In the genomic region with DNA sequence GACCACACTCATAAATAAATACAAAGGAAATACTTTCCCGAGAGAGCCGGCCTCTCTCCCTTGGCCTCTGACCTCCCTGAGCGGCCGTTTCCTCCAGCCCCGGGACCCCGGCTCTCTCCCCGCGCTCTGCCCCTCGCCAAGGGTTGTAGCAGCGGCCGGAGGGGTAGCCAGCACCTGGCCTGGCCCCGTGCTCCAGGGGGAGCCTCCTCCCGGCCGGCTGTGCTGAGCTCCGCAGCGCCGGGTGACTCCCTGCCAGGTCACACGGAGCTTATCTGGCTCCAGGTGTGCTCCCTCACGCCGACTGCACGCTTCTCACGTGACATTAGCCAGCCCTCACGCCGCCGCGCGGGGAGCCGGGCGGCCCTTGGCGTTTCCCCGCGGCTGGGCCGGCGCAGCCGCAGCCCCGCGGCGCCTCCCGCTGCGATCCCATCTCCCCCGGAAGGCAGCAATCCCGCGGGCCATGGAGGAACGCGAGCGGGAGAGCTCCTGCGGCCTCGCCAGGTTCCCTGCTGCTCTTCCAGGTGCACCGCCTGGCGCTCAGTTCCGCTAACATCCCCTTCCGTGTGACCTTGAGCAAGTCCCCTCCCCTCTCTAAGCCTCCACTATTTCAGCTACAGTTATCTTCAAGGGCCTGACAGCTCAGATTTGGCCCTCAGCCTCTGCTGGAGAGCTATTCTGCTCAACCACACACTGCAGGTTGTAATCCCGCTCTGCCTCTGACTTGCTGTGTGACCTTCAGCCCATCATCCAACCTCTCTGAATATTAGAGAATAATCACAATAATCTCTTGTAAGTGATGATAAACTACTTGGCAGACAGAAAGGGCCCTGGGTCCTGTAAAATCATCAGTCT, we compare ENCODE assay signal across 8 cellular contexts. TPM values are rescaled to one million over a fixed set of nuclear protein-coding genes. Genes with fewer than 3 reads are reported as not detected.
DNase-seq lines count a peak whose midpoint lies in the region; ATAC-seq and TF ChIP-seq lines count a peak whose summit lies in the region.

No MANE protein-coding gene starts in this region.

- H3K27ac ChIP-seq in RWPE2 (ENCODE audit: poor library complexity, severe bottlenecking) (peak overlapping the region; percentile 90), trophoblast cell (ENCODE audit: low read depth, low read length) (peak overlapping the region; percentile 38)

- no peak overlapping the region for H3K23ac ChIP-seq in trophoblast cell (ENCODE audit: low read length)

- no peak overlapping the region for H2BK12ac ChIP-seq in trophoblast cell (ENCODE audit: low read length)

- H3K36me3 ChIP-seq in RWPE2 (ENCODE audit: low read depth) = peaks cover 10% of the 10 kb centered on the region; the same call in 1 of the 2 replicates
- H3K36me3 ChIP-seq in trophoblast cell (ENCODE audit: control insufficient read depth in 1 of 2, insufficient read depth in 2 of 2, low read length in 2 of 2) = no peaks in the 10 kb centered on the region

- peak overlapping the region; percentile 23 for H4K12ac ChIP-seq in trophoblast cell (ENCODE audit: low read depth, low read length)

- TF ChIP-seq CTCF in GM13977 (IDR thresholded peaks at IDR 0.05; ENCODE audit: extremely low read depth, insufficient read depth, missing control alignments) (no peak), RWPE2 (IDR thresholded peaks at IDR 0.05; ENCODE audit: poor library complexity, severe bottlenecking) (no peak)

- no CpG with 5 or more reads among the region's 53 CpGs for WGBS in trophoblast cell (ENCODE audit: extremely low coverage, insufficient coverage, insufficient read length)

- peaks cover 10% of the 10 kb centered on the region for H3K79me2 ChIP-seq in trophoblast cell (ENCODE audit: control insufficient read depth, insufficient read depth, low read length, poor library complexity)

- H3K14ac ChIP-seq in trophoblast cell (ENCODE audit: low read length) = peak overlapping the region; percentile 45

- H3K4me3 ChIP-seq in RWPE2 (ENCODE audit: severe bottlenecking) (peak overlapping the region; percentile 30), trophoblast cell (ENCODE audit: low read depth, low read length) (peak overlapping the region; percentile 65)

- H2AK5ac ChIP-seq in trophoblast cell (ENCODE audit: low read length) = no peak overlapping the region

- peak overlapping the region; percentile 42 for H2AFZ ChIP-seq in trophoblast cell (ENCODE audit: insufficient read depth, low read length, poor library complexity)

- peak overlapping the region; percentile 67 for H4K8ac ChIP-seq in trophoblast cell (ENCODE audit: low read depth, low read length)

- no peaks in the 10 kb centered on the region for H3K27me3 Mint-ChIP-seq in IgD-negative memory B cell

- ATAC-seq in RWPE2 (ENCODE audit: low read depth) = peak; percentile 10
- ATAC-seq in GM21723 (IDR thresholded peaks at IDR 0.05; ENCODE audit: unreplicated experiment) = no peak

- peak overlapping the region; percentile 80 for H3K4me2 ChIP-seq in trophoblast cell (ENCODE audit: low read length)

- peak overlapping the region; percentile 11 to 97 (median 78) for H3K27ac Mint-ChIP-seq in IgD-negative memory B cell

- H3K9me3 ChIP-seq in RWPE2 (ENCODE audit: severe bottlenecking) = no peaks in the 10 kb centered on the region
- no peaks in the 10 kb centered on the region for H3K9me3 ChIP-seq in trophoblast cell (ENCODE audit: insufficient read depth, low read depth, low read length)

- peak overlapping the region; percentile 65 for H2BK120ac ChIP-seq in trophoblast cell (ENCODE audit: insufficient read depth, low read length, poor library complexity)

- H3K18ac ChIP-seq in trophoblast cell (ENCODE audit: low read length) = peak overlapping the region; percentile 59

- peak overlapping the region; percentile 46 for H4K91ac ChIP-seq in trophoblast cell (ENCODE audit: low read depth, low read length)

- H3K9me3 Mint-ChIP-seq in IgD-negative memory B cell = no peaks in the 10 kb centered on the region

- in situ Hi-C loops in GM13977 (cut with MboI; ENCODE audit: low pct_unique_long_range_greater_than_20kb, low sequenced_read_pairs, unreplicated experiment) = no loop called here

- H3K4me3 Mint-ChIP-seq in IgD-negative memory B cell = peak overlapping the region; percentile 79 to 95 (median 86)

- H3K4me1 ChIP-seq in RWPE2 (ENCODE audit: insufficient read depth, poor library complexity, severe bottlenecking) (peaks cover 32% of the 10 kb centered on the region), trophoblast cell (ENCODE audit: control insufficient read depth in 1 of 2, insufficient read depth in 2 of 2, low read length in 2 of 2) (peaks cover 22 to 28% of the 10 kb centered on the region in 2 experiments)

- H3K27me3 ChIP-seq in RWPE2 (ENCODE audit: insufficient read depth, poor library complexity, severe bottlenecking) (no peaks in the 10 kb centered on the region), trophoblast cell (ENCODE audit: insufficient read depth, low read length) (no peaks in the 10 kb centered on the region)

- peaks cover 8 to 17% (median 15%) of the 10 kb centered on the region in 3 donors for H3K4me1 Mint-ChIP-seq in IgD-negative memory B cell

- no peak overlapping the region for H3K9ac ChIP-seq in trophoblast cell (ENCODE audit: low read length)

- H3K4ac ChIP-seq in trophoblast cell (ENCODE audit: low read depth, low read length) = peak overlapping the region; percentile 69

- DNase-seq in GM13977 (ENCODE audit: low spot score) = peak; percentile 86
- DNase-seq in RWPE2 (ENCODE audit: low spot score) = no peak
- DNase-seq in activated gamma-delta T cell treated with Interleukin-2 at 50 U/mL for 16 hours = peak; percentile 47
- peak; percentile 57 for DNase-seq in glomerular visceral epithelial cell (ENCODE audit: extremely low spot score)
- peak; percentile 85 to 89 for DNase-seq in trophoblast cell
- no peak for DNase-seq in NK-92 (lab: John Stamatoyannopoulos, UW; ENCODE audit: unreplicated experiment)

- H3K79me1 ChIP-seq in trophoblast cell (ENCODE audit: low read length) = peaks cover 20% of the 10 kb centered on the region

- H3K36me3 Mint-ChIP-seq in IgD-negative memory B cell = no peaks in the 10 kb centered on the region

- H2BK5ac ChIP-seq in trophoblast cell (ENCODE audit: low read depth, low read length, poor library complexity) = peak overlapping the region; percentile 32

RNA-seq across cellular contexts. Expression of gene MYO18A, which starts 3.5 kb away (rescaled TPM):
- 39.6 TPM for polyA plus RNA-seq in IgD-negative memory B cell
- 15.5 and 16.9 TPM in 2 replicates for polyA plus RNA-seq in trophoblast cell (2013)

Comparison
In these comparisons a context has a peak if more than half of its experiments do, and no peak if none do; other contexts are left out.
1. DNase-seq: peak in GM13977 (single experiment), activated gamma-delta T cell treated with Interleukin-2 at 50 U/mL for 16 hours (single experiment), glomerular visceral epithelial cell (single experiment) and trophoblast cell (2 of 2); none in RWPE2 (single experiment) and NK-92 (single experiment).